1 cellular context compared by ENCODE assay signal in genomic region chr6:43934803-43935602, GRCh38.
A peak's percentile ranks its signal among the peaks of the same experiment; 100 is the strongest.
TF ChIP-seq lines count a peak whose summit lies in the region.

No MANE protein-coding gene starts in this region.

TF ChIP-seq in K562, 482 proteins besides CTCF, POLR2A, EP300 and RAD21 (continued from another document and continues in another):
- no peak for TF ChIP-seq CEBPZ (IDR thresholded peaks at IDR 0.05; ENCODE audit: borderline replicate concordance, low read depth, low read length)
- TF ChIP-seq ZBTB2 (IDR thresholded peaks at IDR 0.05), result no peak
- TF ChIP-seq NR0B1 (IDR thresholded peaks at IDR 0.05; ENCODE audit: partially characterized antibody), result no peak
- TF ChIP-seq SFPQ (IDR thresholded peaks at IDR 0.05; ENCODE audit: low read depth, low read length), result no peak
- no peak for TF ChIP-seq XRCC4 (IDR thresholded peaks at IDR 0.05; ENCODE audit: extremely low read depth, insufficient read depth, insufficient read length)
- no peak for TF ChIP-seq ZNF12 (CRISPR knock-in tag; IDR thresholded peaks at IDR 0.05)
- TF ChIP-seq ZBTB8A (IDR thresholded peaks at IDR 0.05; ENCODE audit: partially characterized antibody), result no peak
- peak; percentile 95 for TF ChIP-seq CBX1 (IDR thresholded peaks at IDR 0.05; ENCODE audit: low read depth)
- TF ChIP-seq ARID1B (IDR thresholded peaks at IDR 0.05), result no peak
- TF ChIP-seq ZNF583 (CRISPR knock-in tag; IDR thresholded peaks at IDR 0.05), result 0 out of 2 replicates have a peak, but pooled peaks have one; percentile 19
- TF ChIP-seq RFX5 (IDR thresholded peaks at IDR 0.05; ENCODE audit: low read depth, low read length), result no peak
- TF ChIP-seq CLOCK (CRISPR knock-in tag; IDR thresholded peaks at IDR 0.05; ENCODE audit: borderline replicate concordance), result no peak
- TF ChIP-seq ZNF134 (CRISPR knock-in tag; conservative IDR thresholded peaks at IDR 0.05), result no peak
- no peak for TF ChIP-seq SNRNP70 (optimal IDR thresholded peaks at IDR 0.05; ENCODE audit: low read depth, low read length)
- no peak for TF ChIP-seq ZNF592 (IDR thresholded peaks at IDR 0.05)
- peak; percentile 99 for TF ChIP-seq BCOR (IDR thresholded peaks at IDR 0.05)
- no peak for TF ChIP-seq MCM3 (IDR thresholded peaks at IDR 0.05)
- no peak for TF ChIP-seq HNRNPLL (IDR thresholded peaks at IDR 0.05; ENCODE audit: low read depth, low read length, poor library complexity, severe bottlenecking)
- no peak for TF ChIP-seq SIX5 (IDR thresholded peaks at IDR 0.05; ENCODE audit: borderline replicate concordance in 1 of 2, insufficient read depth in 1 of 2, low read depth in 1 of 2, low read length in 2 of 2)
- no peak for TF ChIP-seq DACH1 (IDR thresholded peaks at IDR 0.05; ENCODE audit: partially characterized antibody)
- no peak for TF ChIP-seq BACH1 (tag; IDR thresholded peaks at IDR 0.05)
- no peak for TF ChIP-seq ZBTB26 (CRISPR knock-in tag; IDR thresholded peaks at IDR 0.05)
- no peak for TF ChIP-seq ZNF184 (CRISPR knock-in tag; IDR thresholded peaks at IDR 0.05)
- no peak for TF ChIP-seq NR1H2 (CRISPR knock-in tag; IDR thresholded peaks at IDR 0.05)
- peak; percentile 98 for TF ChIP-seq CHD4 (IDR thresholded peaks at IDR 0.05; ENCODE audit: insufficient read depth, insufficient replicate concordance, low read depth, low read length, poor library complexity, severe bottlenecking)
- no peak for TF ChIP-seq CBFA2T3 (IDR thresholded peaks at IDR 0.05)
- no peak for TF ChIP-seq ZBTB49 (CRISPR knock-in tag; IDR thresholded peaks at IDR 0.05; ENCODE audit: borderline replicate concordance)
- TF ChIP-seq MAFK (IDR thresholded peaks at IDR 0.05; ENCODE audit: low read length), result no peak
- no peak for TF ChIP-seq JUN (IDR thresholded peaks at IDR 0.05; ENCODE audit: borderline replicate concordance, low read depth, low read length)
- TF ChIP-seq JUN (CRISPR knock-in tag; IDR thresholded peaks at IDR 0.05; ENCODE audit: borderline replicate concordance), result 0 out of 2 replicates have a peak, but pooled peaks have one; percentile 3
- TF ChIP-seq RHOXF2B (CRISPR knock-in tag; conservative IDR thresholded peaks at IDR 0.05), result no peak
- peak; percentile 98 for TF ChIP-seq SMARCA5 (IDR thresholded peaks at IDR 0.05)
- TF ChIP-seq AFF1 (IDR thresholded peaks at IDR 0.05; ENCODE audit: low read depth in 1 of 2, partially characterized antibody in 2 of 2), result no peak
- no peak for TF ChIP-seq OTX1 (CRISPR knock-in tag; IDR thresholded peaks at IDR 0.05)
